Comparison of ENCODE assay signal across 9 cellular contexts in the genomic region with DNA sequence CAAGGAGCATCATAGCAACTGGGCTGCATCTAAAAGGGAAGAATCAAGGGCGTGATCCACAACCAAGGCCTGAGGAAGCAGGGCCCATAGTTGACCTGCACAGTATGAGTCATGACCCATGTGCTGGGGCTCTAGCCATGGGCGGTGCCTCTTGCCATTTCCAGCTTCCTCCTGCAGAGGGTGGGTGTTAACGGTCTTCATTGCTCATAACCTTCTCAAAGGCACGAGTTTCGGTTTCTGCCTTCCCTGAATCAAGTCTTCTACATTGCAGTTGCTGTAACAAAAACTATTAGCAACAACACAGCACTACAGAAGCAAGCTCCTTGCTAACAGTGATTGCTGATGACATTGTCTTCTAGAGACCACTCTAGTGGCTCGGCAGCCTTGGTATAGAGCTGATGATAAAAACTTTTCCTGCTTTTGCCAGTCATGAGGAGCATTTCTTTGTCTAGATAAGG.
DNase-seq lines count a peak whose midpoint lies in the region; ATAC-seq lines count a peak whose summit lies in the region.
"Had no signal": no experiment of that assay in that cellular context is flagged by ENCODE, and none has a peak within 500 bp of the region (broad histone marks: within the 10 kb centered on the region; RNA-seq: fewer than 3 reads in every experiment).

No MANE protein-coding gene starts in this region.

- peak; percentile 96 for ATAC-seq in GM21723 (IDR thresholded peaks at IDR 0.05; ENCODE audit: unreplicated experiment)
- no peak for ATAC-seq in HG02870 (IDR thresholded peaks at IDR 0.05; ENCODE audit: unreplicated experiment)
- ATAC-seq: Panc1 had no signal

- DNase-seq in GF-D8 (lab: John Stamatoyannopoulos, UW): peak; percentile 67
- peak; percentile 69 to 75 for DNase-seq in Kasumi-1 (lab: John Stamatoyannopoulos, UW)
- peak in 2 of 3 experiments; percentile 23 to 35 for DNase-seq in activated CD8-positive, alpha-beta memory T cell treated with anti-CD3 and anti-CD28 coated beads for 48 hours (ENCODE audit: low read depth in 2 of 3, low spot score in 2 of 3)
- DNase-seq in head of caudate nucleus: peak in 30 of 42 donors; percentile 4 to 72 (median 31)
- peak; percentile 32 to 50 (median 42) for DNase-seq in stimulated activated CD4-positive, alpha-beta T cell treated with anti-CD3 and anti-CD28 coated beads, Interleukin-12 subunit alpha, Interleukin-12 subunit beta, amount 100 ng/mL, for 48 hours (ENCODE audit: low read depth in 2 of 3, low spot score in 1 of 3)
- no peak for DNase-seq in NCI-H1694 treated with DMSO at 0.1 percent for 48 hours (lab: John Stamatoyannopoulos, UW)

- intact Hi-C loops in head of caudate nucleus (cut with DNase I): no loop called here
